In genomic region chr9:127847155-127847463, GRCh38 we compare ENCODE assay signal across 1 cellular context.
TF ChIP-seq lines count a peak whose summit lies in the region.

No MANE protein-coding gene starts in this region.

TF ChIP-seq in endothelial cell of umbilical vein, 7 proteins besides CTCF, POLR2A, EP300 and RAD21:
- TF ChIP-seq, protein P1, sequence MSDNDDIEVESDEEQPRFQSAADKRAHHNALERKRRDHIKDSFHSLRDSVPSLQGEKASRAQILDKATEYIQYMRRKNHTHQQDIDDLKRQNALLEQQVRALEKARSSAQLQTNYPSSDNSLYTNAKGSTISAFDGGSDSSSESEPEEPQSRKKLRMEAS (IDR thresholded peaks at IDR 0.05; ENCODE audit: insufficient read depth, insufficient read length): no peak
- TF ChIP-seq POLR2AphosphoS5 (IDR thresholded peaks at IDR 0.05; ENCODE audit: insufficient read depth, low read depth, low read length): peak; percentile 50
